ENCODE assay signal across 7 cellular contexts in the genomic region with DNA sequence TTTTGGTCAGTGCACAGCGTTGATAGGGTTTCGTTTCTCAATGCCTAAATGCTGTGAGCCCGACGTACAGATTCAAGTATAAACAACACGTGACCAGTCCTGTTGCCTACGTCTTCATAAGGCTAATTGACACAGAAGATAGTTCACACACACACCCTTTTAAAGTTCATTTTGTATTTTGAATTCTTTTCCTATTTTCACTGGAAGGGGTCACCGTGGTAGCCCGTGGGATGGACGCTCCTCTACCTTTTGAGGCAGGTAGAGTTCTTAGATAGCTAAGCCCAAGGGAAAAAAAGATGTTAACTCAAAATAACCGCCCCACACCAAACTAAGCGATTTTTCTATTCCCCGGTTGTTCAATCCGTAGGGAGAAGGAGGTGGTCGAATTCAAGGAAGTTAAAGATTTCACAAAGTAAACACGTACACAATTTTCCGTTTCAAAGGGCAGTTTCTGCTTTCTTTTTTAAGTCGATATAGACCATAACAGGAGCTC. TPM values are rescaled to one million over a fixed set of nuclear protein-coding genes. Genes with fewer than 3 reads are reported as not detected.
DNase-seq lines count a peak whose midpoint lies in the region; ATAC-seq and TF ChIP-seq lines count a peak whose summit lies in the region.

No MANE protein-coding gene starts in this region.

- H3K9me2 ChIP-seq in OCI-LY7 (ENCODE audit: insufficient read depth, low read length) = no peaks in the 10 kb centered on the region; the same call in 1 of the 2 replicates

- POLR2A ChIA-PET in OCI-LY7 (lab: Charles Lee) = interaction anchor here (0.8 to 2.3 kb wide), 7 partner anchors 57 to 401 kb away, joined by 3 to 10 read pairs (median 4); a partner anchor contains a TSS

- ATAC-seq in GM19467 (IDR thresholded peaks at IDR 0.05; ENCODE audit: unreplicated experiment) (peak; percentile 34), HG03571 (IDR thresholded peaks at IDR 0.05; ENCODE audit: unreplicated experiment) (peak; percentile 29)

- intact Hi-C loops in OCI-LY7 (cut with micrococcal nuclease; ENCODE audit: unreplicated experiment) = loop anchor here (5.0 kb wide), 1 partner anchor 393 kb away; a partner anchor contains a TSS
- intact Hi-C loops in adrenal gland (cut with DNase I) = loop anchor here in 1 of 2 donors (10.0 kb wide), 1 partner anchor 46 kb away; no protein-coding TSS in a partner anchor

- H3K27ac ChIP-seq in OCI-LY7 (ENCODE audit: low read depth, low read length, poor library complexity, severe bottlenecking) (peak overlapping the region; percentile 85), adrenal gland (peak overlapping the region; percentile 70 to 99 (median 98)), skeletal muscle tissue (ENCODE audit: low read depth, low read length) (peak overlapping the region; percentile 99)

- TF ChIP-seq CTCF in OCI-LY7 (conservative IDR thresholded peaks at IDR 0.05; ENCODE audit: low read length) = no peak
- TF ChIP-seq CTCF in adrenal gland (IDR thresholded peaks at IDR 0.05) = no peak

- DNase-seq in EH (ENCODE audit: low read depth) = peak; percentile 66
- peak; percentile 73 for DNase-seq in OCI-LY7 (ENCODE audit: low spot score)
- peak in 3 of 7 donors; percentile 29 to 43 (median 41) for DNase-seq in adrenal gland

- BruUV-seq in OCI-LY7 (replicated peaks; lab: Mats Ljungman, UMichigan) = no TSS peak

- H3K9me3 ChIP-seq in OCI-LY7 (ENCODE audit: low read length) (no peaks in the 10 kb centered on the region), adrenal gland (replicated peaks in 1 of 3) (no peaks in the 10 kb centered on the region), iPS-15b (ENCODE audit: control insufficient read depth, insufficient read depth, low read length) (no peaks in the 10 kb centered on the region), skeletal muscle tissue (ENCODE audit: control insufficient read depth in 3 of 3, low read length in 3 of 3) (no peaks in the 10 kb centered on the region)

- H3K36me3 ChIP-seq in OCI-LY7 (ENCODE audit: insufficient read depth, low read length) (peaks cover 6% of the 10 kb centered on the region; the same call in 1 of the 2 replicates), adrenal gland (replicated peaks in 1 of 2) (no peaks in the 10 kb centered on the region), iPS-15b (ENCODE audit: control insufficient read depth, insufficient read depth, low read length) (no peaks in the 10 kb centered on the region), skeletal muscle tissue (ENCODE audit: control insufficient read depth in 3 of 3, insufficient read depth in 3 of 3, low read length in 3 of 3) (no peaks in the 10 kb centered on the region)

- H3K27me3 ChIP-seq in adrenal gland (no peaks in the 10 kb centered on the region), iPS-15b (ENCODE audit: control insufficient read depth, insufficient read depth, low read length) (peaks cover 9% of the 10 kb centered on the region), skeletal muscle tissue (ENCODE audit: control insufficient read depth in 3 of 3, insufficient read depth in 3 of 3, low read length in 3 of 3) (no peaks in the 10 kb centered on the region)

- peaks cover 33% of the 10 kb centered on the region for H3K4me1 ChIP-seq in OCI-LY7 (ENCODE audit: insufficient read depth, low read length, poor library complexity, severe bottlenecking)
- peaks cover 42 to 51% of the 10 kb centered on the region in 2 donors for H3K4me1 ChIP-seq in adrenal gland (replicated peaks in 1 of 2)
- peaks cover 12% of the 10 kb centered on the region for H3K4me1 ChIP-seq in iPS-15b (ENCODE audit: control insufficient read depth, insufficient read depth, low read length)
- peaks cover 19 to 38% (median 35%) of the 10 kb centered on the region in 3 donors for H3K4me1 ChIP-seq in skeletal muscle tissue (ENCODE audit: control insufficient read depth in 3 of 3, insufficient read depth in 3 of 3, low read length in 3 of 3)

- peak overlapping the region; percentile 97 for H3K4me2 ChIP-seq in OCI-LY7 (ENCODE audit: low read length)

- peak overlapping the region; percentile 84 for H3K4me3 ChIP-seq in OCI-LY7 (ENCODE audit: low read depth, low read length, poor library complexity, severe bottlenecking)
- H3K4me3 ChIP-seq in adrenal gland = peak overlapping the region; percentile 16 to 98 (median 55)
- H3K4me3 ChIP-seq in iPS-15b (ENCODE audit: low read depth, low read length) = peak overlapping the region; percentile 94
- peak overlapping the region; percentile 74 to 97 (median 88) for H3K4me3 ChIP-seq in skeletal muscle tissue (ENCODE audit: low read length in 3 of 3)

- H3K9ac ChIP-seq in iPS-15b (ENCODE audit: low read depth, low read length) (peak overlapping the region; percentile 79), skeletal muscle tissue (ENCODE audit: low read depth in 1 of 3, low read length in 3 of 3) (peak overlapping the region; percentile 80 to 99 (median 98))

- TF ChIP-seq POLR2A in adrenal gland (IDR thresholded peaks at IDR 0.05) = no peak

- peaks cover 54% of the 10 kb centered on the region for H3K79me2 ChIP-seq in OCI-LY7 (ENCODE audit: insufficient read depth, low read depth, low read length)

- CTCF ChIA-PET in OCI-LY7 (lab: Charles Lee; ENCODE audit: unreplicated experiment) = no interaction called here

- peaks cover 35% of the 10 kb centered on the region for H4K20me1 ChIP-seq in OCI-LY7 (ENCODE audit: insufficient read depth, low read length)

- peak overlapping the region; percentile 46; the same call in 1 of the 2 replicates for H2AFZ ChIP-seq in OCI-LY7 (ENCODE audit: low read length)

- 0 to 1% (median 0%) methylated on average over 17 of the region's 17 CpGs for WGBS in adrenal gland, 4 donors

RNA-seq across cellular contexts. Expression of a gene that starts 1.0 kb away (rescaled TPM):
- total RNA-seq in OCI-LY7 (2014; rRNA removed; shearing (Covaris generic)) = 35.0 and 35.9 TPM in 2 replicates
- total RNA-seq in OCI-LY7 (2022) (34.5 and 40.8 TPM in 2 replicates), adrenal gland (10 to 100 TPM; 17.9 to 32.5 (median 25.8) TPM), skeletal muscle tissue (51.1 TPM)
- 10 to 100 TPM; 16.0 to 29.6 (median 20.2) TPM for polyA plus RNA-seq in adrenal gland
